8 cellular contexts compared by ENCODE assay signal in the genomic region with DNA sequence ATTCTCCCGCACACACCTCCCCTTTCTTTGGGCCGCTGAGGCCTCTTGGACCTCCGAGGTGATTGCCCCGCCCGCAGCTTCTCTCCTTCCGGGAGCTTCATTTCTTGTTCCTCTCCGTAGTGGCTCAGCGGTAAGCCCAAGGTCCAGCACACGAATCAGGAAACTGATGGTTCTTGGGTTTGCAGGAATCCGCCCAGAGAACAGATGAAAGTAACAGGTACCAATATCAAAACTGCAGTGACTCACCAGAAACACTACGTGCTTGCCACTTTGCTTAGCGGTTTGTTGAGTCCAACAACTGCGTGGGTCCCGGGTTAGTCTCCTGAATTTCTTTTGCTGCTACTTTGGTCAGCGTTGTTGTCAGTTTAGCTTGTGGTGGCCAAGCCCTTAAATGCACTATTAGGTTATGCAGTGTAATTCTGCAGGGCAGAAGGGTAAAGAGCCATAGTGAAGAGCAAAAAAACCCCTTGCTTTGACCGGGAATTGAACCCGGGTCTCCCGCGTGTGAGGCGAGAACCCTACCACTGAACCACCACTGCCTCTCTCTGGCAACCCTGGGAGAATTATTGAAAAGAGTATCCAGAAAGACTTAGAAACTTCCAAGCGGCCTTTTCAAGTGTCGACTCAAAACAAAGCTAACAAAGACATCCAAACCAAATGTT.
DNase-seq lines count a peak whose midpoint lies in the region; ATAC-seq, FAIRE-seq and TF ChIP-seq lines count a peak whose summit lies in the region.
"Not testable (repeated sequence)": the region's sequence is repeated elsewhere in the genome, so short reads cannot be mapped to it uniquely, and the experiment has no call there.

No MANE protein-coding gene starts in this region.

- TF ChIP-seq CTCF in lung (IDR thresholded peaks at IDR 0.05; ENCODE audit: control extremely low read depth, extremely low read depth) = not testable (repeated sequence)

- not testable (repeated sequence) for FAIRE-seq in HTR-8/SVneo (lab: Jason Lieb, UNC)
- peak; percentile 78 for FAIRE-seq in RCC 7860 (lab: Jason Lieb, UNC)

- WGBS in lung, 2 donors = 1 to 2% methylated on average over 12 of the region's 22 CpGs

- not testable (repeated sequence) for H3K27me3 ChIP-seq in CD4-positive, CD25-positive, alpha-beta regulatory T cell (ENCODE audit: control insufficient read depth, insufficient read depth, low read length); lung (ENCODE audit: control insufficient read depth, insufficient read depth)

- not testable (repeated sequence) for H3K9me3 ChIP-seq in CD4-positive, CD25-positive, alpha-beta regulatory T cell (ENCODE audit: control insufficient read depth in 2 of 2, low read length in 2 of 2); lung (ENCODE audit: control insufficient read depth in 2 of 2, insufficient read depth in 1 of 2, low read length in 1 of 2)

- ATAC-seq in CD4-positive, CD25-positive, alpha-beta regulatory T cell (ENCODE audit: low read depth in 2 of 2) = peak; percentile 53 to 67
- ATAC-seq in GM21447 (IDR thresholded peaks at IDR 0.05; ENCODE audit: unreplicated experiment) (peak; percentile 67), lung (ENCODE audit: insufficient read depth, low FRiP score) (peak; percentile 80)

- peak overlapping the region; percentile 92 to 95 (median 95) for H3K27ac Mint-ChIP-seq in CD4-positive, CD25-positive, alpha-beta regulatory T cell

- not testable (repeated sequence) for H3K4me1 ChIP-seq in CD4-positive, CD25-positive, alpha-beta regulatory T cell (ENCODE audit: control insufficient read depth, insufficient read depth, low read length, poor library complexity, severe bottlenecking); lung (ENCODE audit: control insufficient read depth in 2 of 2, insufficient read depth in 2 of 2, low read length in 2 of 2)

- H3K4me3 Mint-ChIP-seq in CD4-positive, CD25-positive, alpha-beta regulatory T cell = peak overlapping the region; percentile 88 to 92 (median 90)

- peak; percentile 16 to 75 (median 69) for DNase-seq in CD4-positive, CD25-positive, alpha-beta regulatory T cell
- peak; percentile 4 for DNase-seq in HTR-8/SVneo (ENCODE audit: insufficient read length, low spot score)
- DNase-seq in RCC 7860 (ENCODE audit: low spot score) = peak; percentile 81
- DNase-seq in activated T-cell treated with anti-CD3 and anti-CD28 coated beads for 1 hour (ENCODE audit: low read depth) = peak; percentile 39
- peak; percentile 17 for DNase-seq in effector CD8-positive, alpha-beta T cell (lab: John Stamatoyannopoulos, UW)
- peak; percentile 68 for DNase-seq in lung (ENCODE audit: low spot score)
- peak; percentile 61 for DNase-seq in stimulated activated CD4-positive, alpha-beta T cell treated with anti-CD3 and anti-CD28 coated beads, Interleukin-4, amount 100 ng/mL, for 24 hours

- H3K4me3 ChIP-seq in CD4-positive, CD25-positive, alpha-beta regulatory T cell (ENCODE audit: low read depth, low read length) = peak overlapping the region; percentile 51
- H3K4me3 ChIP-seq in lung = not testable (repeated sequence)

- H3K27me3 Mint-ChIP-seq in CD4-positive, CD25-positive, alpha-beta regulatory T cell = not testable (repeated sequence)

- H3K4me1 Mint-ChIP-seq in CD4-positive, CD25-positive, alpha-beta regulatory T cell = not testable (repeated sequence)

- not testable (repeated sequence) for H3K27ac ChIP-seq in CD4-positive, CD25-positive, alpha-beta regulatory T cell (ENCODE audit: insufficient read depth, low read length, poor library complexity, severe bottlenecking); lung (ENCODE audit: low read depth in 1 of 2, low read length in 1 of 2)

- H3K36me3 ChIP-seq in CD4-positive, CD25-positive, alpha-beta regulatory T cell (ENCODE audit: control insufficient read depth, insufficient read depth, low read length); lung (ENCODE audit: control insufficient read depth in 2 of 2, insufficient read depth in 2 of 2, low read length in 2 of 2): not testable (repeated sequence)

- not testable (repeated sequence) for H3K9me3 Mint-ChIP-seq in CD4-positive, CD25-positive, alpha-beta regulatory T cell

- H3K36me3 Mint-ChIP-seq in CD4-positive, CD25-positive, alpha-beta regulatory T cell = not testable (repeated sequence)

Comparison
In these comparisons a context has a peak if more than half of its experiments do, and no peak if none do; other contexts are left out.
1. DNase-seq: peak in every context shown above with its lines; median percentile 81 in RCC 7860; 69 in CD4-positive, CD25-positive, alpha-beta regulatory T cell; 68 in lung; 61 in stimulated activated CD4-positive, alpha-beta T cell treated with anti-CD3 and anti-CD28 coated beads, Interleukin-4, amount 100 ng/mL, for 24 hours; 39 in activated T-cell treated with anti-CD3 and anti-CD28 coated beads for 1 hour; 17 in effector CD8-positive, alpha-beta T cell; 4 in HTR-8/SVneo.